ENCODE assay signal across 8 cellular contexts in the genomic region with DNA sequence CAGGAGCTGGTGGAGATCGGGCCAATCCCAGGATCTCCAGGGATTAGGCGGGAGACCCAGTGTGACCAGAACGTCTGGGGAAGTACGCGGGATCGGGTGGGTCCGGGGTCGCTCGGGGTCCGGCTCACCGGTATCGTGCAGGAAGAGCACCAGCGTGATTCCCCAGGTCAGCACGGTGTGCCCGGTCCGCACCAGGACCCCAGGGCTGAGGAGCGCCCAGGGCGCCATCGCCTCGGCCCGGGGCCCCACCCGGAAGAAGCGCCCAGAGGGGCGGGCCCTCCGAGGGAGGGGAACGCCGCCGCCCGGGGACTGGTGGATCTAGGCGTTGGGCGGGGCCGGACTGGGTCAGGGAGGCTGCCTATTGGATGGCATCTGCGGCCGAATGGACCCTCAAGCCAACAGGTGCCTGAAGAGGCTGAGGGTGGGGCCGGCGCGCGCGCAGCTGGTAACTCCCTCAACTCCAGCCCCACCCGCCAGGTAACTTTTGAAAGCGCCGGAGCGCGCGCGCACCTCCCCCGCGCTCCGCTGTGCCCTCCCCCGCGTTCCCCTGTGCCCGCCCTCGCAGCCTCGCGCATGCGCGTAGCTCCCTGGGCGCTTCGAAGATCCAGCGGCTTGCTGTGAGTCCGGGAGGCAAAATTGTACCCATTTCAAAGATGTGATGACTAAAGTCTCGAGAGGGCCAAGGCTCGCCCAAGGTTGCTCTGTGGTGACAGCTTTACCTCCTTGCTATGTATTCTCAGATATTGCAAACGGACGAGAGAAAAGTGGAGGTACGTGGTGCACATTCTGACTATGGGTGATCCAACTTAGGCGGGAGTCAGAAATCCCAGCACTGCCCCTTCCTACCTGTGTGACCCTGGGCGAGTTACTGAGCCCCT. TPM values are rescaled to one million over a fixed set of nuclear protein-coding genes. Genes with fewer than 3 reads are reported as not detected.
DNase-seq lines count a peak whose midpoint lies in the region; ATAC-seq and TF ChIP-seq lines count a peak whose summit lies in the region.

A gene with protein sequence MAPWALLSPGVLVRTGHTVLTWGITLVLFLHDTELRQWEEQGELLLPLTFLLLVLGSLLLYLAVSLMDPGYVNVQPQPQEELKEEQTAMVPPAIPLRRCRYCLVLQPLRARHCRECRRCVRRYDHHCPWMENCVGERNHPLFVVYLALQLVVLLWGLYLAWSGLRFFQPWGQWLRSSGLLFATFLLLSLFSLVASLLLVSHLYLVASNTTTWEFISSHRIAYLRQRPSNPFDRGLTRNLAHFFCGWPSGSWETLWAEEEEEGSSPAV (minus strand): TSS at position 262 of the 878 bp plus-strand sequence. CDS start 34 bp downstream, at position 228.

- TF ChIP-seq CTCF in DOHH2 (IDR thresholded peaks at IDR 0.05; ENCODE audit: low read depth, low read length, poor library complexity, severe bottlenecking) (no peak), GM23338 (conservative IDR thresholded peaks at IDR 0.05; ENCODE audit: low read depth in 2 of 2) (no peak), fibroblast of lung (conservative IDR thresholded peaks at IDR 0.05 in 1 of 2, IDR thresholded peaks at IDR 0.05 in 1 of 2; ENCODE audit: low read depth in 1 of 2, low read length in 2 of 2) (no peak)

- DNase-seq in GM23338 (ENCODE audit: low spot score) (peak; percentile 100), LHCN-M2 (ENCODE audit: low read depth) (peak; percentile 88), RPMI8226 (peak; percentile 100), fibroblast of lung (ENCODE audit: low read depth in 2 of 2) (peak; percentile 82 to 96)
- peak; percentile 97 to 98 for DNase-seq in activated T-helper 1 cell treated with anti-CD3 and anti-CD28 coated beads, Interleukin-2, amount 50 U/mL, for 16 hours (ENCODE audit: low read depth in 1 of 2, low spot score in 1 of 2)
- DNase-seq in naive thymus-derived CD4-positive, alpha-beta T cell, result peak; percentile 96 to 99 (median 99)
- peak; percentile 98 for DNase-seq in stimulated activated naive B cell treated with anti-CD40 and anti-IgM and Interleukin-4, amounts not matched to agents 10 μg/mL and 1 μg/mL and 100 μg/mL, for 72 hours

- H3K9me2 ChIP-seq in DOHH2 (replicated peaks; ENCODE audit: control insufficient read depth, low read length), result no peaks in the 10 kb centered on the region
- H3K9me2 ChIP-seq in GM23338 (ENCODE audit: insufficient read depth), result no peaks in the 10 kb centered on the region

- H3K9me3 Mint-ChIP-seq in GM23338, result no peaks in the 10 kb centered on the region; the same call in 2 of the 3 replicates
- H3K9me3 Mint-ChIP-seq in naive thymus-derived CD4-positive, alpha-beta T cell, result peaks cover 0 to 1% (median 0%) of the 10 kb centered on the region in 11 donors
- H3K9me3 Mint-ChIP-seq in stimulated activated naive B cell treated with anti-CD40 and anti-IgM and Interleukin-4, amounts not matched to agents 10 μg/mL and 1 μg/mL and 100 μg/mL, for 72 hours, result no peaks in the 10 kb centered on the region

- H3K27me3 Mint-ChIP-seq in GM23338 (ENCODE audit: insufficient read depth, low read depth, poor library complexity), result peaks cover 27% of the 10 kb centered on the region
- no peaks in the 10 kb centered on the region for H3K27me3 Mint-ChIP-seq in naive thymus-derived CD4-positive, alpha-beta T cell
- H3K27me3 Mint-ChIP-seq in stimulated activated naive B cell treated with anti-CD40 and anti-IgM and Interleukin-4, amounts not matched to agents 10 μg/mL and 1 μg/mL and 100 μg/mL, for 72 hours, result no peaks in the 10 kb centered on the region

- POLR2A ChIA-PET in naive thymus-derived CD4-positive, alpha-beta T cell (lab: Charles Lee), result interaction anchor here (0.6 to 3.1 kb wide), 22 partner anchors 9 to 448 kb away, joined by 3 to 17 read pairs (median 4); a partner anchor contains a TSS

- CTCF ChIA-PET in naive thymus-derived CD4-positive, alpha-beta T cell (lab: Charles Lee), result no interaction called here

- H3K36me3 Mint-ChIP-seq in GM23338 (ENCODE audit: low read depth), result peaks cover 4% of the 10 kb centered on the region; the same call in 2 of the 3 replicates
- peaks cover 0 to 4% (median 0%) of the 10 kb centered on the region in 5 donors for H3K36me3 Mint-ChIP-seq in naive thymus-derived CD4-positive, alpha-beta T cell
- peaks cover 36 to 41% of the 10 kb centered on the region in 2 donors for H3K36me3 Mint-ChIP-seq in stimulated activated naive B cell treated with anti-CD40 and anti-IgM and Interleukin-4, amounts not matched to agents 10 μg/mL and 1 μg/mL and 100 μg/mL, for 72 hours

- H3K4me3 ChIP-seq in DOHH2 (ENCODE audit: low read length) (peak within 1 kb of the TSS; percentile 84), GM23338 (peak within 1 kb of the TSS; percentile 92), fibroblast of lung (replicated peaks in 1 of 4; ENCODE audit: control extremely low read depth in 1 of 4, insufficient read depth in 1 of 4, low read depth in 3 of 4, low read length in 4 of 4) (peak within 1 kb of the TSS; percentile 43 to 75 (median 60))
- peak within 1 kb of the TSS; percentile 97 for H3K4me3 ChIP-seq in naive thymus-derived CD4-positive, alpha-beta T cell (ENCODE audit: low read length)

- H3K27ac ChIP-seq in DOHH2 (ENCODE audit: low read depth, low read length), result peak within 1 kb of the TSS; percentile 27
- H3K27ac ChIP-seq in GM23338 (ENCODE audit: low read depth), result peak within 1 kb of the TSS; percentile 56; the same call in 1 of the 2 replicates
- no peak within 1 kb of the TSS for H3K27ac ChIP-seq in fibroblast of lung (ENCODE audit: insufficient read depth, low read length)
- H3K27ac ChIP-seq in naive thymus-derived CD4-positive, alpha-beta T cell (ENCODE audit: low read depth, low read length), result peak within 1 kb of the TSS; percentile 89

- H3K4me2 ChIP-seq in DOHH2 (ENCODE audit: low read length), result peak within 1 kb of the TSS; percentile 83
- H3K4me2 ChIP-seq in GM23338, result peak within 1 kb of the TSS; percentile 97
- H3K4me2 ChIP-seq in fibroblast of lung (ENCODE audit: extremely low read depth, insufficient read depth, low read length), result peak within 1 kb of the TSS; percentile 88

- peak; percentile 89 for ATAC-seq in GM23338
- ATAC-seq in naive thymus-derived CD4-positive, alpha-beta T cell, result peak; percentile 97
- peak; percentile 97 for ATAC-seq in stimulated activated naive B cell treated with anti-CD40 and anti-IgM and Interleukin-4, amounts not matched to agents 10 μg/mL and 1 μg/mL and 100 μg/mL, for 72 hours (replicated peaks)

- peaks cover 19% of the 10 kb centered on the region for H3K79me2 ChIP-seq in DOHH2 (ENCODE audit: control insufficient read depth, low read length)
- H3K79me2 ChIP-seq in GM23338 (replicated peaks; ENCODE audit: insufficient read depth), result no peaks in the 10 kb centered on the region; the same call in 1 of the 2 replicates
- no peaks in the 10 kb centered on the region for H3K79me2 ChIP-seq in fibroblast of lung (ENCODE audit: control insufficient read depth, insufficient read depth, low read length)

- H2AFZ ChIP-seq in GM23338, result peak within 1 kb of the TSS; percentile 32; the same call in 1 of the 2 replicates
- peak within 1 kb of the TSS; percentile 51 for H2AFZ ChIP-seq in fibroblast of lung (ENCODE audit: low read length)

- H3K4me1 Mint-ChIP-seq in GM23338, result peaks cover 19% of the 10 kb centered on the region
- H3K4me1 Mint-ChIP-seq in naive thymus-derived CD4-positive, alpha-beta T cell, result peaks cover 23 to 46% (median 39%) of the 10 kb centered on the region in 7 donors
- H3K4me1 Mint-ChIP-seq in stimulated activated naive B cell treated with anti-CD40 and anti-IgM and Interleukin-4, amounts not matched to agents 10 μg/mL and 1 μg/mL and 100 μg/mL, for 72 hours, result peaks cover 29 to 53% of the 10 kb centered on the region in 2 donors

- H3K36me3 ChIP-seq in DOHH2 (ENCODE audit: control insufficient read depth, low read length) (peaks cover 20% of the 10 kb centered on the region), GM23338 (ENCODE audit: insufficient read depth) (no peaks in the 10 kb centered on the region), fibroblast of lung (ENCODE audit: control insufficient read depth, insufficient read depth, low read length) (peaks cover 1% of the 10 kb centered on the region)
- peaks cover 0 to 26% (median 0%) of the 10 kb centered on the region in 3 experiments for H3K36me3 ChIP-seq in naive thymus-derived CD4-positive, alpha-beta T cell (ENCODE audit: control insufficient read depth in 2 of 3, insufficient read depth in 3 of 3, low read length in 3 of 3)

- H3K27me3 ChIP-seq in DOHH2 (ENCODE audit: control insufficient read depth, low read length) (no peaks in the 10 kb centered on the region), GM23338 (ENCODE audit: insufficient read depth) (no peaks in the 10 kb centered on the region), fibroblast of lung (ENCODE audit: control insufficient read depth, insufficient read depth, low read length) (no peaks in the 10 kb centered on the region)
- no peaks in the 10 kb centered on the region for H3K27me3 ChIP-seq in naive thymus-derived CD4-positive, alpha-beta T cell (ENCODE audit: control insufficient read depth in 2 of 2, insufficient read depth in 2 of 2, low read length in 2 of 2)

- intact Hi-C loops in naive thymus-derived CD4-positive, alpha-beta T cell (cut with micrococcal nuclease), result loop anchor here (1.0 to 2.0 kb wide), 13 partner anchors 22 to 474 kb away; a partner anchor contains a TSS

- peak within 1 kb of the TSS; percentile 64 for H3K27ac Mint-ChIP-seq in GM23338
- H3K27ac Mint-ChIP-seq in naive thymus-derived CD4-positive, alpha-beta T cell, result peak within 1 kb of the TSS; percentile 85 to 96 (median 94)
- peak within 1 kb of the TSS; percentile 95 for H3K27ac Mint-ChIP-seq in stimulated activated naive B cell treated with anti-CD40 and anti-IgM and Interleukin-4, amounts not matched to agents 10 μg/mL and 1 μg/mL and 100 μg/mL, for 72 hours

- peak within 1 kb of the TSS; percentile 92 for H3K4me3 Mint-ChIP-seq in GM23338
- peak within 1 kb of the TSS; percentile 85 to 97 (median 94) for H3K4me3 Mint-ChIP-seq in naive thymus-derived CD4-positive, alpha-beta T cell
- peak within 1 kb of the TSS; percentile 92 to 94 for H3K4me3 Mint-ChIP-seq in stimulated activated naive B cell treated with anti-CD40 and anti-IgM and Interleukin-4, amounts not matched to agents 10 μg/mL and 1 μg/mL and 100 μg/mL, for 72 hours

- H3K4me1 ChIP-seq in DOHH2 (ENCODE audit: control insufficient read depth, low read length) (peaks cover 25% of the 10 kb centered on the region), GM23338 (ENCODE audit: insufficient read depth) (peaks cover 3% of the 10 kb centered on the region), fibroblast of lung (ENCODE audit: control insufficient read depth, extremely low read depth, insufficient read depth, low read length) (peaks cover 4% of the 10 kb centered on the region)
- H3K4me1 ChIP-seq in naive thymus-derived CD4-positive, alpha-beta T cell (ENCODE audit: control insufficient read depth in 2 of 2, insufficient read depth in 2 of 2, low read length in 2 of 2), result peaks cover 13 to 29% of the 10 kb centered on the region in 2 donors

- H4K20me1 ChIP-seq in DOHH2 (ENCODE audit: control insufficient read depth, insufficient read depth, low read depth, low read length) (no peaks in the 10 kb centered on the region), GM23338 (replicated peaks; ENCODE audit: insufficient read depth) (no peaks in the 10 kb centered on the region; the same call in 1 of the 2 replicates), fibroblast of lung (ENCODE audit: control insufficient read depth, extremely low read depth, insufficient read depth, low read length) (no peaks in the 10 kb centered on the region)

- H3K9ac ChIP-seq in fibroblast of lung (ENCODE audit: insufficient read depth, low read length), result peak within 1 kb of the TSS; percentile 4

- peaks cover 15% of the 10 kb centered on the region for H3F3A ChIP-seq in DOHH2 (ENCODE audit: control insufficient read depth, insufficient read depth)
- no peaks in the 10 kb centered on the region; the same call in 1 of the 2 replicates for H3F3A ChIP-seq in GM23338 (replicated peaks; ENCODE audit: low read depth)

- H3K9me3 ChIP-seq in DOHH2 (ENCODE audit: control insufficient read depth, insufficient read depth, low read length), result no peaks in the 10 kb centered on the region
- H3K9me3 ChIP-seq in fibroblast of lung (ENCODE audit: control insufficient read depth, insufficient read depth, low read depth, low read length), result no peaks in the 10 kb centered on the region
- no peaks in the 10 kb centered on the region for H3K9me3 ChIP-seq in naive thymus-derived CD4-positive, alpha-beta T cell (ENCODE audit: control insufficient read depth in 2 of 3, low read length in 3 of 3)

RNA-seq across cellular contexts. Expression of the gene that starts here (rescaled TPM):
- 54.1 and 57.9 TPM in 2 replicates for total RNA-seq in GM23338 (2014; rRNA removed; shearing (Covaris generic))
- 47.5 and 50.3 TPM in 2 replicates for polyA plus RNA-seq in GM23338 (2016; fragmentation: Nextera tagmentation; extraction: Ambion mirVana)
- 60.5 and 64.6 TPM in 2 replicates for total RNA-seq in LHCN-M2 (2014; rRNA removed)
- 28.9 TPM for polyA plus RNA-seq in LHCN-M2 (2012)
- 19.8 and 39.0 TPM in 2 replicates for total RNA-seq in fibroblast of lung
- polyA plus RNA-seq in fibroblast of lung, result 19.1 and 27.3 TPM in 2 replicates
- 29.6 and 55.4 TPM in 2 replicates for polyA plus RNA-seq in fibroblast of lung (2012)
- 30.4 and 34.8 TPM in 2 replicates for polyA minus RNA-seq in fibroblast of lung (ENCODE audit: low replicate concordance)
- total RNA-seq in naive thymus-derived CD4-positive, alpha-beta T cell, result 10 to 100 TPM; 21.2 to 70.3 (median 25.7) TPM
- 10 to 100 TPM; 63.2 to 74.2 TPM for polyA plus RNA-seq in naive thymus-derived CD4-positive, alpha-beta T cell
